Comparison of ENCODE assay signal across 8 cellular contexts in genomic region chr14:75985618-75986438, GRCh38. TPM values are rescaled to one million over a fixed set of nuclear protein-coding genes. Genes with fewer than 3 reads are reported as not detected.
DNase-seq lines count a peak whose midpoint lies in the region; ATAC-seq and TF ChIP-seq lines count a peak whose summit lies in the region.

Gene IFT43 (plus strand): TSS chr14:75985763. CDS start chr14:75985787, 24 bp downstream.

- H3K4me2 ChIP-seq in Karpas-422 (ENCODE audit: low read depth, low read length, poor library complexity, severe bottlenecking) (peak within 1 kb of the TSS; percentile 89), neural cell (ENCODE audit: low read length) (peak within 1 kb of the TSS; percentile 76)

- H3K9me2 ChIP-seq in Karpas-422 (replicated peaks; ENCODE audit: insufficient read depth, low read length), result no peaks in the 10 kb centered on the region
- no peaks in the 10 kb centered on the region for H3K9me2 ChIP-seq in neural cell (ENCODE audit: insufficient read depth, low read length)

- H3K27ac ChIP-seq in Karpas-422 (ENCODE audit: low read length), result no peak within 1 kb of the TSS
- H3K27ac ChIP-seq in neural cell (ENCODE audit: low read length), result peak within 1 kb of the TSS; percentile 71

- peak within 1 kb of the TSS; percentile 85 to 92 for H3K27ac Mint-ChIP-seq in stimulated activated naive CD8-positive, alpha-beta T cell treated with anti-CD3 and anti-CD28 coated beads, Interleukin-15, amount 100 ng/mL, for 72 hours

- H3K36me3 ChIP-seq in Karpas-422 (ENCODE audit: insufficient read depth, low read length) (no peaks in the 10 kb centered on the region), neural cell (ENCODE audit: insufficient read depth, low read length) (peaks cover 5% of the 10 kb centered on the region)

- TF ChIP-seq EP300 in neural cell (conservative IDR thresholded peaks at IDR 0.05; ENCODE audit: poor library complexity, severe bottlenecking), result no peak

- DNase-seq in DMS53 treated with DMSO at 0.1 percent for 48 hours (lab: John Stamatoyannopoulos, UW; ENCODE audit: unreplicated experiment) (peak; percentile 29), Karpas-422 (peak; percentile 96), SIG-M5 (lab: John Stamatoyannopoulos, UW) (peak; percentile 15), activated gamma-delta T cell (lab: John Stamatoyannopoulos, UW) (peak; percentile 75), fibroblast of villous mesenchyme (ENCODE audit: low read depth) (peak; percentile 83)
- peak; percentile 82 to 84 for DNase-seq in stimulated activated naive CD8-positive, alpha-beta T cell treated with anti-CD3 and anti-CD28 coated beads, Interleukin-15, amount 100 ng/mL, for 72 hours

- H3K9ac ChIP-seq in Karpas-422 (ENCODE audit: low read length) (peak within 1 kb of the TSS; percentile 79), neural cell (ENCODE audit: low read length) (peak within 1 kb of the TSS; percentile 77)

- H3K4me3 ChIP-seq in Karpas-422 (ENCODE audit: low read length), result peak within 1 kb of the TSS; percentile 84
- H3K4me3 ChIP-seq in fibroblast of villous mesenchyme (ENCODE audit: low read depth, low read length), result peak within 1 kb of the TSS; percentile 81
- peak within 1 kb of the TSS; percentile 95 for H3K4me3 ChIP-seq in neural cell (ENCODE audit: low read length)

- H3K9me3 ChIP-seq in Karpas-422 (ENCODE audit: low read length) (no peaks in the 10 kb centered on the region), neural cell (ENCODE audit: low read length) (no peaks in the 10 kb centered on the region)

- ATAC-seq in GM21737 (IDR thresholded peaks at IDR 0.05; ENCODE audit: unreplicated experiment), result peak; percentile 59
- peak; percentile 76 for ATAC-seq in stimulated activated naive CD8-positive, alpha-beta T cell treated with anti-CD3 and anti-CD28 coated beads, Interleukin-15, amount 100 ng/mL, for 72 hours

- TF ChIP-seq CTCF in fibroblast of villous mesenchyme (IDR thresholded peaks at IDR 0.05; ENCODE audit: insufficient read depth, low read depth, low read length) (no peak), neural cell (IDR thresholded peaks at IDR 0.05; ENCODE audit: poor library complexity, severe bottlenecking) (no peak)

- no peaks in the 10 kb centered on the region for H3K9me3 Mint-ChIP-seq in stimulated activated naive CD8-positive, alpha-beta T cell treated with anti-CD3 and anti-CD28 coated beads, Interleukin-15, amount 100 ng/mL, for 72 hours

- H3K27me3 Mint-ChIP-seq in stimulated activated naive CD8-positive, alpha-beta T cell treated with anti-CD3 and anti-CD28 coated beads, Interleukin-15, amount 100 ng/mL, for 72 hours, result no peaks in the 10 kb centered on the region

- peaks cover 28% of the 10 kb centered on the region for H3K4me1 Mint-ChIP-seq in stimulated activated naive CD8-positive, alpha-beta T cell treated with anti-CD3 and anti-CD28 coated beads, Interleukin-15, amount 100 ng/mL, for 72 hours

- H3K4me1 ChIP-seq in Karpas-422 (ENCODE audit: low read length), result peaks cover 35% of the 10 kb centered on the region

- H3K27me3 ChIP-seq in Karpas-422 (ENCODE audit: low read length) (0 out of 2 replicates have a peak, but pooled peaks cover 3% of the 10 kb centered on the region), neural cell (ENCODE audit: insufficient read depth, low read depth, low read length) (peaks cover 5% of the 10 kb centered on the region)

- H2AFZ ChIP-seq in Karpas-422 (ENCODE audit: low read length) (peak within 1 kb of the TSS; percentile 66; the same call in 1 of the 2 replicates), neural cell (ENCODE audit: low read depth, low read length) (peak within 1 kb of the TSS; percentile 81)

- H4K20me1 ChIP-seq in Karpas-422 (ENCODE audit: insufficient read depth, low read depth, low read length) (no peaks in the 10 kb centered on the region), neural cell (ENCODE audit: insufficient read depth) (no peaks in the 10 kb centered on the region)

- peak within 1 kb of the TSS; percentile 88 to 90 for H3K4me3 Mint-ChIP-seq in stimulated activated naive CD8-positive, alpha-beta T cell treated with anti-CD3 and anti-CD28 coated beads, Interleukin-15, amount 100 ng/mL, for 72 hours

- no peaks in the 10 kb centered on the region for H3F3A ChIP-seq in neural cell (ENCODE audit: insufficient read depth, low read length, poor library complexity, severe bottlenecking)

- TF ChIP-seq RAD21 in neural cell (conservative IDR thresholded peaks at IDR 0.05), result peak; percentile 13

- H3K79me2 ChIP-seq in Karpas-422 (ENCODE audit: low read length), result peaks cover 5% of the 10 kb centered on the region; the same call in 1 of the 2 replicates
- peaks cover 11% of the 10 kb centered on the region for H3K79me2 ChIP-seq in neural cell (replicated peaks; ENCODE audit: insufficient read depth, low read length)

TF ChIP-seq in neural cell, 6 proteins besides CTCF, POLR2A, EP300 and RAD21:
- TF ChIP-seq, protein P1, sequence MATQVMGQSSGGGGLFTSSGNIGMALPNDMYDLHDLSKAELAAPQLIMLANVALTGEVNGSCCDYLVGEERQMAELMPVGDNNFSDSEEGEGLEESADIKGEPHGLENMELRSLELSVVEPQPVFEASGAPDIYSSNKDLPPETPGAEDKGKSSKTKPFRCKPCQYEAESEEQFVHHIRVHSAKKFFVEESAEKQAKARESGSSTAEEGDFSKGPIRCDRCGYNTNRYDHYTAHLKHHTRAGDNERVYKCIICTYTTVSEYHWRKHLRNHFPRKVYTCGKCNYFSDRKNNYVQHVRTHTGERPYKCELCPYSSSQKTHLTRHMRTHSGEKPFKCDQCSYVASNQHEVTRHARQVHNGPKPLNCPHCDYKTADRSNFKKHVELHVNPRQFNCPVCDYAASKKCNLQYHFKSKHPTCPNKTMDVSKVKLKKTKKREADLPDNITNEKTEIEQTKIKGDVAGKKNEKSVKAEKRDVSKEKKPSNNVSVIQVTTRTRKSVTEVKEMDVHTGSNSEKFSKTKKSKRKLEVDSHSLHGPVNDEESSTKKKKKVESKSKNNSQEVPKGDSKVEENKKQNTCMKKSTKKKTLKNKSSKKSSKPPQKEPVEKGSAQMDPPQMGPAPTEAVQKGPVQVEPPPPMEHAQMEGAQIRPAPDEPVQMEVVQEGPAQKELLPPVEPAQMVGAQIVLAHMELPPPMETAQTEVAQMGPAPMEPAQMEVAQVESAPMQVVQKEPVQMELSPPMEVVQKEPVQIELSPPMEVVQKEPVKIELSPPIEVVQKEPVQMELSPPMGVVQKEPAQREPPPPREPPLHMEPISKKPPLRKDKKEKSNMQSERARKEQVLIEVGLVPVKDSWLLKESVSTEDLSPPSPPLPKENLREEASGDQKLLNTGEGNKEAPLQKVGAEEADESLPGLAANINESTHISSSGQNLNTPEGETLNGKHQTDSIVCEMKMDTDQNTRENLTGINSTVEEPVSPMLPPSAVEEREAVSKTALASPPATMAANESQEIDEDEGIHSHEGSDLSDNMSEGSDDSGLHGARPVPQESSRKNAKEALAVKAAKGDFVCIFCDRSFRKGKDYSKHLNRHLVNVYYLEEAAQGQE (IDR thresholded peaks at IDR 0.05; ENCODE audit: borderline replicate concordance), result no peak
- TF ChIP-seq MXI1 (conservative IDR thresholded peaks at IDR 0.05; ENCODE audit: poor library complexity, severe bottlenecking) (peak; percentile 76), POLR2AphosphoS5 (IDR thresholded peaks at IDR 0.05) (peak; percentile 91), TAF1 (IDR thresholded peaks at IDR 0.05; ENCODE audit: low read depth) (no peak)

RNA-seq across cellular contexts. Expression of gene IFT43, which starts in this region (rescaled TPM):
- 31.6 and 66.7 TPM in 2 replicates for total RNA-seq in Karpas-422 (2014; rRNA removed; shearing (Covaris generic); ENCODE audit: low replicate concordance)
- 37.4 and 51.0 TPM in 2 replicates for total RNA-seq in fibroblast of villous mesenchyme
- polyA plus RNA-seq in neural cell, result 102 and 114 TPM in 2 replicates
- polyA minus RNA-seq in neural cell, result 26.5 and 41.0 TPM in 2 replicates

Comparison
In these comparisons a context has a peak if more than half of its experiments do, and no peak if none do; other contexts are left out.
1. DNase-seq: peak in every context shown above with its lines; median percentile 96 in Karpas-422; 83 in fibroblast of villous mesenchyme; 83 in stimulated activated naive CD8-positive, alpha-beta T cell treated with anti-CD3 and anti-CD28 coated beads, Interleukin-15, amount 100 ng/mL, for 72 hours; 75 in activated gamma-delta T cell; 29 in DMS53 treated with DMSO at 0.1 percent for 48 hours; 15 in SIG-M5.